1 cellular context compared by ENCODE assay signal in the genomic region with DNA sequence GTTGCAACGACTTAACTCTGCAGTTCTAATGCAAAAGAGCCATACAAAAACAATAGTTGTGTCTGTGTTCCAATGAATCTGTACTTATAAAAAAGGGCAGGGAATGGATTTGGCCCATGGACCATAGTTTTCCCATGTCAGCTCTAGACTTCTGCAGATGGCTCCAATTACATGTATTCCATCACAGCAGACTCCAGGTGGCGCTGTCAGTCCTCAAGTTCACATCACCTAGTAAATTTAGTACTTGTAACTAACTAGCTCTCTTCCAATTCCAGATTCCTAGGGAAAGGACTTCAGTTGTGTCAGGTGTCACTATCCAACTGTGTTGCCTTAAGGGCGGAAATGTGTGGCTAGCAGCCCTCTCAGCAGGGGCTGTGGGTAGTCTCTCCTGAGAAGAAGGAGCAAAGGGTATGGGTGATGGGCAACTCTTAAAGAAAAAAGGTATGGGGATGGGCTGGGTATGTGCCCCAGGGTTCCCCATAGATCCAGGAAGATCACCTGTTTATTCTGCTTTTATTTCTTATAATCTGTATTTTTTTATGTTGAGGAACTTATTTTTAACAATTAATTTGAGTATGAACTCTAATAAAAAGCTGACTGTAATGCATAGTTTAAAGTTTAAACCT.
TF ChIP-seq lines count a peak whose summit lies in the region.

No MANE protein-coding gene starts in this region.

TF ChIP-seq in GM23338, 12 proteins besides CTCF, POLR2A, EP300 and RAD21 (continued from another document):
- TF ChIP-seq ETS1 (IDR thresholded peaks at IDR 0.05) (no peak), CREB1 (CRISPR knock-in tag; IDR thresholded peaks at IDR 0.05; ENCODE audit: low read depth) (no peak), STAT1 (IDR thresholded peaks at IDR 0.05; ENCODE audit: unreplicated experiment) (no peak)
TF ChIP-seq in GM23338: peak in this region for 0.
